12 cellular contexts compared by ENCODE assay signal in the genomic region with DNA sequence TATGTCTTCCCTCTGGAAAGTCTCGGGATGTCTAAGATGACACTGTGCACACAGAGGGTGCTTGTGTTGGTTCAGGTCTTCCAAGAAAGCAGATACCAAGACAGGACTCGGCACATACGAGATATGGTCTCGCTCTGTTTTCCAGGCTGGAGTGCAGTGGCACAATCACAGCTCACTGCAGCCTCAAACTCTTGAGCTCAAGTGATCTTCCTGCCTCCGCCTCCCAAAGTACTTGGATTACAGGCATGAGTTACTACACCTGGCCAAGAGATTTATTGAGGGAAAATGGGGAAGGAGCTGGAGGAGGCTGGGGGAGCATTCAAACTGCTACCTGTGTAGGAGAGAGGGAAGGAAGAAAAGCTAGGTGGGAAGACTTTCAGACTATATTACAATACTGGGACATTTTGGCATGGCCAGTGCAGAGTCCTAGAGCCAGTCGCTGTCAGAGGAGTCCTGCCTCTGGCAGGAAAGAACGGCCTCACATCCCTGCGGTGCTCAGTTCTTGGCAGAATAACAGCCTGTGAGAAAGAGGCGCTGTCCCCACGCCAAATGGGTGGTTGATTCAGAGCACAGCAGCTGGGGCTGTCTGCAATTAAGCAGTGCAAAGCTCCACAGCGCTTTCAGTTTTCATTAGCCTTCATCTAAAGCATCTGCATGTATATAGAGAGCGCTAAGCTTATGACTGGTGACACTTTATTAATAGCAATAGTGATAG. TPM values are rescaled to one million over a fixed set of nuclear protein-coding genes. Genes with fewer than 3 reads are reported as not detected.
DNase-seq lines count a peak whose midpoint lies in the region; ATAC-seq, FAIRE-seq and TF ChIP-seq lines count a peak whose summit lies in the region.
"Had no signal": no experiment of that assay in that cellular context is flagged by ENCODE, and none has a peak within 500 bp of the region (broad histone marks: within the 10 kb centered on the region; RNA-seq: fewer than 3 reads in every experiment).

No MANE protein-coding gene starts in this region.

- FAIRE-seq in K562 (lab: Jason Lieb, UNC) (no peak), HepG2 (lab: Jason Lieb, UNC) (no peak)
- FAIRE-seq: A204.1 had no signal

- no peak overlapping the region for H3K4me2 ChIP-seq in K562 (ENCODE audit: insufficient read depth, low read length)
- H3K4me2 ChIP-seq in HepG2 (ENCODE audit: low read depth, low read length), result 0 out of 2 replicates have a peak overlapping the region, but pooled peaks have one; percentile 15

- ATAC-seq in K562 (peak; percentile 36; the same call in 1 of the 3 replicates), HepG2 (no peak), upper lobe of left lung (ENCODE audit: low FRiP score in 2 of 2) (peak; percentile 69 to 89), GM19324 (IDR thresholded peaks at IDR 0.05; ENCODE audit: low FRiP score, unreplicated experiment) (no peak), GM21360 (IDR thresholded peaks at IDR 0.05; ENCODE audit: unreplicated experiment) (no peak)
- ATAC-seq: activated CD8-positive, alpha-beta T cell treated with anti-CD3 and anti-CD28 coated beads, Interleukin-2, amount 10 ng/mL, durations not matched to agents 7 days and 5 days had no signal

- no peaks in the 10 kb centered on the region for H3K9me1 ChIP-seq in K562 (ENCODE audit: control insufficient read depth, insufficient read depth, low read length)

- TF ChIP-seq RAD21 in K562 (CRISPR knock-in tag; conservative IDR thresholded peaks at IDR 0.05 in 1 of 2, IDR thresholded peaks at IDR 0.05 in 1 of 2) (no peak), HepG2 (CRISPR knock-in tag; IDR thresholded peaks at IDR 0.05) (no peak)

- H3K9ac ChIP-seq in K562 (ENCODE audit: insufficient read depth in 1 of 2, low read depth in 2 of 2, low read length in 2 of 2), result no peak overlapping the region
- no peak overlapping the region for H3K9ac ChIP-seq in HepG2 (ENCODE audit: insufficient read depth, low read depth, low read length)

- DNase-seq in NCI-H2171 treated with DMSO at 0.1 percent for 48 hours (lab: John Stamatoyannopoulos, UW) (peak; percentile 75), NCI-H2171 (lab: John Stamatoyannopoulos, UW) (no peak), K562 (ENCODE audit: extremely low read depth in 1 of 4, low spot score in 3 of 4) (no peak), HepG2 (ENCODE audit: low spot score) (no peak), upper lobe of left lung (peak in 1 of 2 donors; percentile 72)
- no peak for DNase-seq in stimulated activated naive CD4-positive, alpha-beta T cell (lab: John Stamatoyannopoulos, UW)
- DNase-seq: activated CD8-positive, alpha-beta T cell treated with anti-CD3 and anti-CD28 coated beads, Interleukin-2, amount 10 ng/mL, durations not matched to agents 7 days and 5 days had no signal

- WGBS in K562 (ENCODE audit: insufficient coverage, low coverage, missing lambda C conversion rate), result 0% methylated on average over 11 of the region's 12 CpGs
- WGBS in HepG2 (ENCODE audit: low lambda C conversion rate), result 73% methylated on average over 9 of the region's 12 CpGs
- 51 to 55% methylated on average over 12 of the region's 12 CpGs for WGBS in upper lobe of left lung, 2 donors

- TF ChIP-seq EP300 in K562 (IDR thresholded peaks at IDR 0.05; ENCODE audit: low read length) (no peak), HepG2 (IDR thresholded peaks at IDR 0.05; ENCODE audit: low read depth in 2 of 2, low read length in 2 of 2) (no peak), HepG2 (CRISPR knock-in tag; IDR thresholded peaks at IDR 0.05; ENCODE audit: borderline replicate concordance) (no peak), upper lobe of left lung (IDR thresholded peaks at IDR 0.05) (no peak)

- TF ChIP-seq CTCF in K562 (IDR thresholded peaks at IDR 0.05 in 2 of 3, conservative IDR thresholded peaks at IDR 0.05 in 1 of 3; ENCODE audit: insufficient read depth in 2 of 3, low read depth in 1 of 3, low read length in 3 of 3), result no peak
- TF ChIP-seq CTCF in HepG2 (CRISPR knock-in tag; IDR thresholded peaks at IDR 0.05), result no peak
- TF ChIP-seq CTCF in upper lobe of left lung (IDR thresholded peaks at IDR 0.05), result no peak

- in situ Hi-C loops in K562 (cut with MboI) (no loop called here), HepG2 (cut with HindIII; ENCODE audit: extremely low pct_ligation_motif_present, low pct_unique_long_range_greater_than_20kb) (no loop called here)

- no peaks in the 10 kb centered on the region for H3K4me1 ChIP-seq in K562 (replicated peaks in 1 of 2; ENCODE audit: control insufficient read depth in 2 of 2, insufficient read depth in 2 of 2, low read length in 2 of 2)
- peaks cover 17% of the 10 kb centered on the region for H3K4me1 ChIP-seq in HepG2 (ENCODE audit: insufficient read depth, low read length)
- H3K4me1 ChIP-seq in upper lobe of left lung, result peaks cover 0 to 2% (median 0%) of the 10 kb centered on the region in 4 donors
- H3K4me1 ChIP-seq: tibial artery had no signal

- POLR2A ChIA-PET in K562 (lab: Yijun Ruan, JAX) (interaction anchor here (0.5 kb wide), 1 partner anchor 92 kb away, joined by 3 read pairs; no protein-coding TSS in a partner anchor), HepG2 (lab: Yijun Ruan, JAX) (interaction anchor here (1.2 kb wide), 1 partner anchor 9 kb away, joined by 3 read pairs; no protein-coding TSS in a partner anchor)

- H3K9me3 ChIP-seq in K562 (replicated peaks; ENCODE audit: control insufficient read depth, insufficient read depth, low read depth, low read length) (no peaks in the 10 kb centered on the region), HepG2 (ENCODE audit: low read length) (no peaks in the 10 kb centered on the region), upper lobe of left lung (no peaks in the 10 kb centered on the region)
- H3K9me3 ChIP-seq: tibial artery had no signal

- BruUV-seq in K562 (replicated peaks; lab: Mats Ljungman, UMichigan) (no TSS peak), HepG2 (replicated peaks; lab: Mats Ljungman, UMichigan) (no TSS peak)

- TF ChIP-seq POLR2A in K562 (conservative IDR thresholded peaks at IDR 0.05) (no peak), HepG2 (IDR thresholded peaks at IDR 0.05; ENCODE audit: insufficient read depth in 1 of 2, low read depth in 2 of 2, low read length in 2 of 2) (no peak), upper lobe of left lung (IDR thresholded peaks at IDR 0.05) (no peak)

- CTCF ChIA-PET in K562 (lab: Yijun Ruan, JAX; ENCODE audit: low intra/inter-chr PET ratio) (no interaction called here), HepG2 (lab: Yijun Ruan, JAX; ENCODE audit: low intra/inter-chr PET ratio, low total read pairs) (no interaction called here)

- H3K27me3 ChIP-seq in K562 (ENCODE audit: control insufficient read depth in 2 of 2, insufficient read depth in 2 of 2, low read length in 2 of 2) (peaks cover 3 to 25% of the 10 kb centered on the region in 2 experiments; a peak in 3 of 5 replicates), HepG2 (ENCODE audit: control insufficient read depth in 1 of 2, insufficient read depth in 2 of 2, low read length in 2 of 2) (peaks cover 0 to under 1% of the 10 kb centered on the region in 2 experiments; a peak in 1 of 5 replicates), upper lobe of left lung (no peaks in the 10 kb centered on the region)
- H3K27me3 ChIP-seq: tibial artery had no signal

- H2AFZ ChIP-seq in K562 (ENCODE audit: low read depth, low read length) (no peak overlapping the region), HepG2 (ENCODE audit: low read length) (no peak overlapping the region)

- H3K79me2 ChIP-seq in K562 (ENCODE audit: control insufficient read depth, insufficient read depth, low read length) (no peaks in the 10 kb centered on the region), HepG2 (ENCODE audit: insufficient read depth, low read length) (no peaks in the 10 kb centered on the region)

- no peak overlapping the region for H3K27ac ChIP-seq in K562 (ENCODE audit: extremely low read depth, low read depth, low read length)
- no peak overlapping the region for H3K27ac ChIP-seq in HepG2 (ENCODE audit: extremely low read length, insufficient read depth, low read length)
- H3K27ac ChIP-seq in upper lobe of left lung, result peak overlapping the region in 1 of 4 donors; percentile 11
- H3K27ac ChIP-seq: tibial artery had no signal

- H4K20me1 ChIP-seq in K562 (replicated peaks; ENCODE audit: control insufficient read depth, insufficient read depth, low read length) (no peaks in the 10 kb centered on the region), HepG2 (ENCODE audit: insufficient read depth, low read length) (no peaks in the 10 kb centered on the region)

- H3K4me3 ChIP-seq in K562 (no peak overlapping the region), HepG2 (replicated peaks in 1 of 3; ENCODE audit: insufficient read depth in 1 of 3, low read depth in 2 of 3, low read length in 3 of 3) (no peak overlapping the region), upper lobe of left lung (peak overlapping the region in 2 of 4 donors; percentile 14 to 26)
- H3K4me3 ChIP-seq: tibial artery had no signal

- no peaks in the 10 kb centered on the region for H3K36me3 ChIP-seq in K562 (ENCODE audit: control insufficient read depth, insufficient read depth, low read length)
- no peaks in the 10 kb centered on the region for H3K36me3 ChIP-seq in HepG2 (replicated peaks in 1 of 2; ENCODE audit: control insufficient read depth in 1 of 2, insufficient read depth in 2 of 2, low read length in 2 of 2)
- H3K36me3 ChIP-seq in upper lobe of left lung, result no peaks in the 10 kb centered on the region
- H3K36me3 ChIP-seq: tibial artery had no signal

- intact Hi-C loops in K562 (cut with micrococcal nuclease) (no loop called here), HepG2 (cut with micrococcal nuclease; ENCODE audit: unreplicated experiment) (no loop called here)

RNA-seq across cellular contexts. Expression of a gene that starts 18.3 kb away (rescaled TPM):
- not detected in 2 replicates for total RNA-seq in K562 (2011; cell fraction: chromatin; rRNA removed; ENCODE audit: low replicate concordance)
- not detected in 2 replicates for total RNA-seq in K562 (2011; cell fraction: nucleolus; rRNA removed)
- total RNA-seq in K562 (2011; cell fraction: nucleoplasm; rRNA removed), result not detected in 2 replicates
- total RNA-seq in K562 (2014; rRNA removed), result not detected in 2 replicates
- total RNA-seq in K562 (2014; rRNA removed; fragmentation: Illumina TruSeq; extraction: Trizol), result not detected in 2 replicates
- total RNA-seq in K562 (2015; rRNA removed; fragmentation: Illumina TruSeq; extraction: Trizol), result not detected in 2 replicates
- not detected in 2 replicates for total RNA-seq in K562 (2021)
- not detected in 2 replicates for polyA plus RNA-seq in K562 (2011; rRNA removed)
- polyA plus RNA-seq in K562 (2011; cell fraction: cytosol; rRNA removed), result 0.01 TPM in 1 of 2 replicates, not detected in the other
- polyA plus RNA-seq in K562 (2011; cell fraction: nucleus; rRNA removed), result not detected in 2 replicates
- not detected in 2 replicates for polyA plus RNA-seq in K562 (2012)
- polyA plus RNA-seq in K562 (2014; fragmentation: Illumina TruSeq; extraction: Trizol), result not detected in 2 replicates
- polyA plus RNA-seq in K562 (2014; fragmentation: Nextera tagmentation; extraction: Ambion mirVana), result not detected
- 0.03 TPM in 1 of 2 replicates, not detected in the other for polyA plus RNA-seq in K562 (2014; rRNA removed)
- not detected in 2 replicates for polyA minus RNA-seq in K562 (2011; rRNA and poly(A)+ RNA removed)
- not detected in 2 replicates for polyA minus RNA-seq in K562 (2011; cell fraction: cytosol; rRNA and poly(A)+ RNA removed)
- polyA minus RNA-seq in K562 (2011; cell fraction: nucleus; rRNA and poly(A)+ RNA removed), result not detected in 2 replicates
- 0.10 and 0.15 TPM in 2 replicates for total RNA-seq in HepG2 (2016; rRNA removed; fragmentation: Illumina TruSeq; extraction: Trizol)
- total RNA-seq in HepG2 (2016; cell fraction: cytosol; rRNA removed; fragmentation: Illumina TruSeq; extraction: Trizol; ENCODE audit: low read depth), result not detected in 2 replicates
- total RNA-seq in HepG2 (2016; cell fraction: insoluble cytoplasmic fraction; rRNA removed; fragmentation: Illumina TruSeq; extraction: Trizol), result 0.12 and 0.50 TPM in 2 replicates
- total RNA-seq in HepG2 (2016; cell fraction: membrane; rRNA removed; fragmentation: Illumina TruSeq; extraction: Trizol), result 0.03 and 0.10 TPM in 2 replicates
- total RNA-seq in HepG2 (2016; cell fraction: nucleus; rRNA removed; fragmentation: Illumina TruSeq; extraction: Trizol), result 0.16 and 0.22 TPM in 2 replicates
- polyA plus RNA-seq in HepG2 (2011; rRNA removed), result 0.07 TPM in 1 of 2 replicates, not detected in the other
- 0.04 TPM in 1 of 2 replicates, not detected in the other for polyA plus RNA-seq in HepG2 (2011; cell fraction: cytosol; rRNA removed)
- not detected in 2 replicates for polyA plus RNA-seq in HepG2 (2011; cell fraction: nucleus; rRNA removed)
- 0.05 and 0.21 TPM in 2 replicates for polyA plus RNA-seq in HepG2 (2012)
- not detected in 2 replicates for polyA plus RNA-seq in HepG2 (2016; cell fraction: cytosol; fragmentation: Illumina TruSeq; extraction: Trizol; ENCODE audit: low read depth)
- 0.13 and 0.17 TPM in 2 replicates for polyA plus RNA-seq in HepG2 (2016; cell fraction: insoluble cytoplasmic fraction; fragmentation: Illumina TruSeq; extraction: Trizol; ENCODE audit: low read depth)
- 0.03 and 0.06 TPM in 2 replicates for polyA plus RNA-seq in HepG2 (2016; cell fraction: membrane; fragmentation: Illumina TruSeq; extraction: Trizol; ENCODE audit: low read depth)
- 0.11 and 0.19 TPM in 2 replicates for polyA plus RNA-seq in HepG2 (2016; cell fraction: nucleus; fragmentation: Illumina TruSeq; extraction: Trizol; ENCODE audit: insufficient read depth, low read depth)
- polyA minus RNA-seq in HepG2 (2011; rRNA and poly(A)+ RNA removed; ENCODE audit: low replicate concordance), result not detected in 2 replicates
- polyA minus RNA-seq in HepG2 (2011; cell fraction: cytosol; rRNA and poly(A)+ RNA removed), result not detected in 2 replicates
- 0.25 TPM in 1 of 2 replicates, not detected in the other for polyA minus RNA-seq in HepG2 (2011; cell fraction: nucleus; rRNA and poly(A)+ RNA removed)
- under 1 TPM in 4 of 6 donors, not detected in 2; 0.11 to 0.55 (median 0.36) TPM for total RNA-seq in upper lobe of left lung
- total RNA-seq: activated CD8-positive, alpha-beta T cell treated with anti-CD3 and anti-CD28 coated beads, Interleukin-2, amount 10 ng/mL, durations not matched to agents 7 days and 5 days; omental fat pad had no signal

Comparison
In these comparisons a context has a peak if more than half of its experiments do, and no peak if none do; other contexts are left out.
1. ATAC-seq: peak in K562 (single experiment) and upper lobe of left lung (2 of 2); none in HepG2 (single experiment), GM19324 (single experiment) and GM21360 (single experiment).